Comparison of ENCODE assay signal across 25 cellular contexts in genomic region chr6:43187821-43188220, GRCh38. TPM values are rescaled to one million over a fixed set of nuclear protein-coding genes. Genes with fewer than 3 reads are reported as not detected.
"Had no signal": no experiment of that assay in that cellular context is flagged by ENCODE, and none has a peak within 500 bp of the region (broad histone marks: within the 10 kb centered on the region; RNA-seq: fewer than 3 reads in every experiment).

No MANE protein-coding gene starts in this region.

- H3K27me3 Mint-ChIP-seq: effector memory CD8-positive, alpha-beta T cell; naive thymus-derived CD8-positive, alpha-beta T cell; stimulated activated naive CD8-positive, alpha-beta T cell treated with anti-CD3 and anti-CD28 coated beads, Interleukin-15, amount 100 ng/mL, for 72 hours had no signal

- FAIRE-seq: endometrium had no signal

- H3K9me3 ChIP-seq: gastrocnemius medialis, left lung, prostate gland, right atrium auricular region, sigmoid colon, suprapubic skin, vagina had no signal

- H3K27ac Mint-ChIP-seq: nephron progenitor cell had no signal

- DNase-seq: cortex of kidney; effector memory CD8-positive, alpha-beta T cell; foreskin fibroblast; gastrocnemius medialis; head of caudate nucleus; left cardiac atrium; left lung; mesendoderm; naive thymus-derived CD8-positive, alpha-beta T cell; nephron progenitor cell; nucleus accumbens; sigmoid colon; stimulated activated naive CD4-positive, alpha-beta T cell; stimulated activated naive CD8-positive, alpha-beta T cell treated with anti-CD3 and anti-CD28 coated beads, Interleukin-15, amount 100 ng/mL, for 72 hours; trophoblast cell had no signal

- H3K27ac ChIP-seq: gastrocnemius medialis, left lung, prostate gland, right atrium auricular region, sigmoid colon, suprapubic skin, vagina had no signal

- H3K27me3 ChIP-seq: gastrocnemius medialis, left lung, right atrium auricular region, sigmoid colon, suprapubic skin, vagina had no signal

- H3K4me3 Mint-ChIP-seq: effector memory CD8-positive, alpha-beta T cell; naive thymus-derived CD8-positive, alpha-beta T cell; nephron progenitor cell; stimulated activated naive CD8-positive, alpha-beta T cell treated with anti-CD3 and anti-CD28 coated beads, Interleukin-15, amount 100 ng/mL, for 72 hours had no signal

- H3K4me3 ChIP-seq: gastrocnemius medialis, left lung, prostate gland, right atrium auricular region, sigmoid colon, suprapubic skin, vagina had no signal

- H3K9me3 Mint-ChIP-seq: effector memory CD8-positive, alpha-beta T cell; naive thymus-derived CD8-positive, alpha-beta T cell; nephron progenitor cell; stimulated activated naive CD8-positive, alpha-beta T cell treated with anti-CD3 and anti-CD28 coated beads, Interleukin-15, amount 100 ng/mL, for 72 hours had no signal

- ATAC-seq: effector memory CD8-positive, alpha-beta T cell; esophagus mucosa; gastrocnemius medialis; left cardiac atrium; left lung; naive thymus-derived CD8-positive, alpha-beta T cell; stimulated activated naive CD8-positive, alpha-beta T cell treated with anti-CD3 and anti-CD28 coated beads, Interleukin-15, amount 100 ng/mL, for 72 hours had no signal

RNA-seq across cellular contexts. Expression of gene TTBK1, which starts 55.5 kb away (rescaled TPM):
- total RNA-seq: dermis microvascular lymphatic vessel endothelial cell; esophagus mucosa; myocyte; naive thymus-derived CD8-positive, alpha-beta T cell; skeletal muscle tissue; suprapubic skin; ureter; vagina had no signal
- polyA plus RNA-seq: naive thymus-derived CD8-positive, alpha-beta T cell had no signal
